In the genomic region with DNA sequence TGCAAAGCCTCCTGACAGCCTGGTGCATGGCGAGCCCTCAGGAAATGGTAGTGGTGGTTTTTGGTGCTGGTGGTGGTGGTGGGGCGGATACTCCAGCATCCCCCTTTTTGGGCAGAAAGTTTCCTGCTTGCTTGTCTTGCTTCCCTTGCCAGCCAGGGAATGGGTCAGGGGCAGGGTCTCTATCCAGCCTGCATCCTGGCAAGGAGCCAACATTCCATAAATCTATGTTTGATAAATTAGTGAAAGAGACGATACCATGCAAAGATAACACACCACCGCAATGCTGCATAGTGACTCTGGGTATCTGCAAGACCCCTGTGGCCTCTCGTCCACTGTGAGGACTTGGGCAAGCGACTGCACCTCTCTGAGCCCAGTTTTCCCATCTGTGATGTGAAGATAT, we compare ENCODE assay signal across 2 cellular contexts.
A peak's percentile ranks its signal among the peaks of the same experiment; 100 is the strongest.
TF ChIP-seq lines count a peak whose summit lies in the region.

No MANE protein-coding gene starts in this region.

TF ChIP-seq in HepG2, 621 proteins besides CTCF, POLR2A, EP300 and RAD21:
- TF ChIP-seq, protein P1, sequence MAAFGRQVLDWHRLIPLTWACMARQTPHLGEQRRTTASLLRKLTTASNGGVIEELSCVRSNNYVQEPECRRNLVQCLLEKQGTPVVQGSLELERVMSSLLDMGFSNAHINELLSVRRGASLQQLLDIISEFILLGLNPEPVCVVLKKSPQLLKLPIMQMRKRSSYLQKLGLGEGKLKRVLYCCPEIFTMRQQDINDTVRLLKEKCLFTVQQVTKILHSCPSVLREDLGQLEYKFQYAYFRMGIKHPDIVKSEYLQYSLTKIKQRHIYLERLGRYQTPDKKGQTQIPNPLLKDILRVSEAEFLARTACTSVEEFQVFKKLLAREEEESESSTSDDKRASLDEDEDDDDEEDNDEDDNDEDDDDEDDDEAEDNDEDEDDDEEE (CRISPR knock-in tag; IDR thresholded peaks at IDR 0.05) = no peak
- TF ChIP-seq, protein P2, sequence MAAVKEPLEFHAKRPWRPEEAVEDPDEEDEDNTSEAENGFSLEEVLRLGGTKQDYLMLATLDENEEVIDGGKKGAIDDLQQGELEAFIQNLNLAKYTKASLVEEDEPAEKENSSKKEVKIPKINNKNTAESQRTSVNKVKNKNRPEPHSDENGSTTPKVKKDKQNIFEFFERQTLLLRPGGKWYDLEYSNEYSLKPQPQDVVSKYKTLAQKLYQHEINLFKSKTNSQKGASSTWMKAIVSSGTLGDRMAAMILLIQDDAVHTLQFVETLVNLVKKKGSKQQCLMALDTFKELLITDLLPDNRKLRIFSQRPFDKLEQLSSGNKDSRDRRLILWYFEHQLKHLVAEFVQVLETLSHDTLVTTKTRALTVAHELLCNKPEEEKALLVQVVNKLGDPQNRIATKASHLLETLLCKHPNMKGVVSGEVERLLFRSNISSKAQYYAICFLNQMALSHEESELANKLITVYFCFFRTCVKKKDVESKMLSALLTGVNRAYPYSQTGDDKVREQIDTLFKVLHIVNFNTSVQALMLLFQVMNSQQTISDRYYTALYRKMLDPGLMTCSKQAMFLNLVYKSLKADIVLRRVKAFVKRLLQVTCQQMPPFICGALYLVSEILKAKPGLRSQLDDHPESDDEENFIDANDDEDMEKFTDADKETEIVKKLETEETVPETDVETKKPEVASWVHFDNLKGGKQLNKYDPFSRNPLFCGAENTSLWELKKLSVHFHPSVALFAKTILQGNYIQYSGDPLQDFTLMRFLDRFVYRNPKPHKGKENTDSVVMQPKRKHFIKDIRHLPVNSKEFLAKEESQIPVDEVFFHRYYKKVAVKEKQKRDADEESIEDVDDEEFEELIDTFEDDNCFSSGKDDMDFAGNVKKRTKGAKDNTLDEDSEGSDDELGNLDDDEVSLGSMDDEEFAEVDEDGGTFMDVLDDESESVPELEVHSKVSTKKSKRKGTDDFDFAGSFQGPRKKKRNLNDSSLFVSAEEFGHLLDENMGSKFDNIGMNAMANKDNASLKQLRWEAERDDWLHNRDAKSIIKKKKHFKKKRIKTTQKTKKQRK (IDR thresholded peaks at IDR 0.05; ENCODE audit: low read length) = no peak
- TF ChIP-seq, protein P3, sequence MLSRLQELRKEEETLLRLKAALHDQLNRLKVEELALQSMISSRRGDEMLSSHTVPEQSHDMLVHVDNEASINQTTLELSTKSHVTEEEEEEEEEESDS (CRISPR knock-in tag; IDR thresholded peaks at IDR 0.05; ENCODE audit: borderline replicate concordance) = no peak
- TF ChIP-seq, protein P4, sequence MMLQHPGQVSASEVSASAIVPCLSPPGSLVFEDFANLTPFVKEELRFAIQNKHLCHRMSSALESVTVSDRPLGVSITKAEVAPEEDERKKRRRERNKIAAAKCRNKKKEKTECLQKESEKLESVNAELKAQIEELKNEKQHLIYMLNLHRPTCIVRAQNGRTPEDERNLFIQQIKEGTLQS (CRISPR knock-in tag; IDR thresholded peaks at IDR 0.05) = no peak
- TF ChIP-seq LCORL (IDR thresholded peaks at IDR 0.05) (peak; percentile 80), LCORL (CRISPR knock-in tag; IDR thresholded peaks at IDR 0.05) (no peak)

TF ChIP-seq in H1, 55 proteins besides CTCF, POLR2A, EP300 and RAD21:
- TF ChIP-seq YY1 (IDR thresholded peaks at IDR 0.05; ENCODE audit: low read depth, low read length) (no peak), POLR2AphosphoS5 (IDR thresholded peaks at IDR 0.05; ENCODE audit: low read depth, low read length) (no peak), MAFK (IDR thresholded peaks at IDR 0.05; ENCODE audit: low read depth, low read length) (no peak)
TF ChIP-seq in H1: peak in this region for 0.
